Comparison of ENCODE assay signal across 8 cellular contexts in genomic region chr16:4733211-4733742, GRCh38. TPM values are rescaled to one million over a fixed set of nuclear protein-coding genes. Genes with fewer than 3 reads are reported as not detected.
DNase-seq lines count a peak whose midpoint lies in the region; ATAC-seq, FAIRE-seq and TF ChIP-seq lines count a peak whose summit lies in the region.

No MANE protein-coding gene starts in this region.

- no peak for DNase-seq in Karpas-422
- no peak for DNase-seq in dorsolateral prefrontal cortex
- no peak for DNase-seq in hypothalamus (lab: John Stamatoyannopoulos, UW)
- DNase-seq in GM19239 (ENCODE audit: insufficient read length, low spot score): no peak

- peak overlapping the region; percentile 79; the same call in 1 of the 2 replicates for H3K27ac ChIP-seq in BLaER1
- peak overlapping the region; percentile 69 for H3K27ac ChIP-seq in Karpas-422 (ENCODE audit: low read length)
- peak overlapping the region in 31 of 59 donors; percentile 14 to 88 (median 71) for H3K27ac ChIP-seq in dorsolateral prefrontal cortex

- peak overlapping the region; percentile 97 to 98 (median 97) for H3K4me3 Mint-ChIP-seq in nephron

- H3K4me1 ChIP-seq in BLaER1 (peaks cover 25% of the 10 kb centered on the region), Karpas-422 (ENCODE audit: low read length) (peaks cover 15% of the 10 kb centered on the region)

- H3K4me2 ChIP-seq in BLaER1: peak overlapping the region; percentile 99
- H3K4me2 ChIP-seq in Karpas-422 (ENCODE audit: low read depth, low read length, poor library complexity, severe bottlenecking): peak overlapping the region; percentile 83

- TF ChIP-seq CTCF in dorsolateral prefrontal cortex (IDR thresholded peaks at IDR 0.05 in 54 of 56, conservative IDR thresholded peaks at IDR 0.05 in 2 of 56; ENCODE audit: low read depth in 1 of 56, partially characterized antibody in 56 of 56): no peak
- no peak for TF ChIP-seq CTCF in nephron (IDR thresholded peaks at IDR 0.05; ENCODE audit: unreplicated experiment in 3 of 3)

- peaks cover 33% of the 10 kb centered on the region for H3K36me3 ChIP-seq in BLaER1
- H3K36me3 ChIP-seq in Karpas-422 (ENCODE audit: insufficient read depth, low read length): no peaks in the 10 kb centered on the region

- peaks cover 23% of the 10 kb centered on the region for H3K79me2 ChIP-seq in Karpas-422 (ENCODE audit: low read length)

- H3K27me3 ChIP-seq in BLaER1 (no peaks in the 10 kb centered on the region), Karpas-422 (ENCODE audit: low read length) (no peaks in the 10 kb centered on the region), dorsolateral prefrontal cortex (no peaks in the 10 kb centered on the region)

- H3K9me3 ChIP-seq in BLaER1 (no peaks in the 10 kb centered on the region), Karpas-422 (ENCODE audit: low read length) (no peaks in the 10 kb centered on the region)

- H3K27ac Mint-ChIP-seq in nephron: peak overlapping the region in 2 of 3 experiments; percentile 85 to 98

- peak overlapping the region; percentile 96 for H3K4me3 ChIP-seq in BLaER1
- peak overlapping the region; percentile 91 for H3K4me3 ChIP-seq in Karpas-422 (ENCODE audit: low read length)
- H3K4me3 ChIP-seq in dorsolateral prefrontal cortex: peak overlapping the region; percentile 74 to 100 (median 96)

- H3K36me3 Mint-ChIP-seq in nephron (ENCODE audit: low read depth): peaks cover 18% of the 10 kb centered on the region

- H4K20me1 ChIP-seq in BLaER1 (0 out of 2 replicates have a peak, but pooled peaks cover 7% of the 10 kb centered on the region), Karpas-422 (ENCODE audit: insufficient read depth, low read depth, low read length) (no peaks in the 10 kb centered on the region)

- H3K9me2 ChIP-seq in Karpas-422 (replicated peaks; ENCODE audit: insufficient read depth, low read length): no peaks in the 10 kb centered on the region

- no peaks in the 10 kb centered on the region for H3K27me3 Mint-ChIP-seq in nephron (ENCODE audit: low read depth)

- FAIRE-seq in GM19239 (lab: Jason Lieb, UNC): no peak

- ATAC-seq in HG03354 (IDR thresholded peaks at IDR 0.05; ENCODE audit: poor library complexity, severe bottlenecking, unreplicated experiment): no peak
- no peak for ATAC-seq in activated CD4-positive, CD25-positive, alpha-beta regulatory T cell treated with anti-CD3 and anti-CD28 coated beads, Interleukin-2, amount 50 U/mL, for 24 hours

- intact Hi-C loops in dorsolateral prefrontal cortex (cut with DNase I): loop anchor here (5.0 to 10.0 kb wide), 3 partner anchors 34 to 112 kb away; partner anchors contain the start of genes GLYR1 (in 1 of the 2), UBN1 (in 1 of the 2) and ZNF500 (in 1 of the 2)

- H3K9ac ChIP-seq in BLaER1: peak overlapping the region; percentile 87
- peak overlapping the region; percentile 89 for H3K9ac ChIP-seq in Karpas-422 (ENCODE audit: low read length)

- peaks cover 15% of the 10 kb centered on the region for H3K4me1 Mint-ChIP-seq in nephron

- H3K9me3 Mint-ChIP-seq in nephron: no peaks in the 10 kb centered on the region

- H2AFZ ChIP-seq in Karpas-422 (ENCODE audit: low read length): peak overlapping the region; percentile 70; the same call in 1 of the 2 replicates

RNA-seq across cellular contexts. Expression of gene ANKS3, which starts 0.8 kb away (rescaled TPM):
- total RNA-seq in Karpas-422 (2014; rRNA removed; shearing (Covaris generic); ENCODE audit: low replicate concordance): 6.4 and 16.8 TPM in 2 replicates
- 10 to 100 TPM; 28.1 to 66.1 (median 44.0) TPM for total RNA-seq in dorsolateral prefrontal cortex

RNA-seq across cellular contexts. Expression of gene DNAAF8, which starts 1.1 kb away (rescaled TPM):
- 0.22 and 3.7 TPM in 2 replicates for total RNA-seq in Karpas-422 (2014; rRNA removed; shearing (Covaris generic); ENCODE audit: low replicate concordance)
- 1 to 10 TPM in 92 of 120 experiments, under 1 TPM in 28; 0.23 to 4.7 (median 1.5) TPM for total RNA-seq in dorsolateral prefrontal cortex

RNA-seq across cellular contexts. Expression of gene ZNF500, which starts 33.7 kb away (rescaled TPM):
- total RNA-seq in Karpas-422 (2014; rRNA removed; shearing (Covaris generic); ENCODE audit: low replicate concordance): 4.9 and 11.9 TPM in 2 replicates
- 10 to 100 TPM; 15.4 to 45.7 (median 25.2) TPM for total RNA-seq in dorsolateral prefrontal cortex

RNA-seq across cellular contexts. Expression of gene NUDT16L1, which starts 39.9 kb away (rescaled TPM):
- 24.0 and 53.9 TPM in 2 replicates for total RNA-seq in Karpas-422 (2014; rRNA removed; shearing (Covaris generic); ENCODE audit: low replicate concordance)
- total RNA-seq in dorsolateral prefrontal cortex: 10 to 100 TPM; 29.9 to 65.8 (median 39.8) TPM

RNA-seq across cellular contexts. Expression of gene SEPTIN12, which starts 54.9 kb away (rescaled TPM):
- not detected in 2 replicates for total RNA-seq in Karpas-422 (2014; rRNA removed; shearing (Covaris generic); ENCODE audit: low replicate concordance)
- total RNA-seq in dorsolateral prefrontal cortex: 1 to 10 TPM in 60 of 120 experiments, under 1 TPM in 16, not detected in 44; 0.33 to 5.6 (median 1.7) TPM
